In the genomic region with DNA sequence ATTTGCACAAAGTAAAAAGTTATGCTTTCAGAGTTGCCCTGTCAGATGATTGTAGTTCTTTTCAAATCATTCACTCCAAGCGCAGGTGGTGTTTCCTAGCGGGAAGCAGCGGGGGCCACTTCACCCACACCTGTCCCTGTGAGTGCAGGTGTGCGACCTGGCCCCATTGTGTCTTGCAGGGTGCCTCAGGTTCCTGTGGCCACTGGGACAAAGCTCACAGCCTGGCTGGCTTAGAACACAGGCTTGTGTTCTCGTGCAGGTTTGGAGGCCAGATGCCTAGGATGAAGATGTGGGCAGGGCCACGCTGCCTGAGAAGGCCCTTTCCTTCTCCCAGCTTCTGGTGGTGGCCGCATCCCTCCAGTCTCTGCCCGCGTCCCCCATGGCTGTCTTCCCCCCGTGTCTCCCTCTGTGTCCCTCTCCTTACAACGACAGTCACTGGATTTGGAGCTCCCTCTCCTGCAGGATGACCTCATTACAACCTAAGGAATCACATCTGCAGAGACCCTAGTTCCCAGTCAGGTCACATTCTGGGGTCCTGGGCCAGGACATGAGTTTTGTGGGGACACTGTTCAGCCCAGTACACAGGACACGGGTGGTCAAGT, we compare ENCODE assay signal across 11 cellular contexts.
DNase-seq lines count a peak whose midpoint lies in the region; ATAC-seq, FAIRE-seq and TF ChIP-seq lines count a peak whose summit lies in the region.
"Had no signal": no experiment of that assay in that cellular context is flagged by ENCODE, and none has a peak within 500 bp of the region (broad histone marks: within the 10 kb centered on the region; RNA-seq: fewer than 3 reads in every experiment).

No MANE protein-coding gene starts in this region.

- H3K27ac ChIP-seq in RWPE2 (ENCODE audit: poor library complexity, severe bottlenecking), result no peak overlapping the region
- H3K27ac ChIP-seq in kidney (ENCODE audit: low read depth in 2 of 2, low read length in 2 of 2), result no peak overlapping the region
- H3K27ac ChIP-seq: prostate gland, thyroid gland had no signal

- H3K27me3 ChIP-seq in RWPE2 (ENCODE audit: insufficient read depth, poor library complexity, severe bottlenecking), result no peaks in the 10 kb centered on the region
- H3K27me3 ChIP-seq: thyroid gland had no signal

- no peak overlapping the region for H3K4me3 ChIP-seq in RWPE2 (ENCODE audit: severe bottlenecking)
- no peak overlapping the region for H3K4me3 ChIP-seq in kidney (ENCODE audit: low read length in 2 of 2)
- H3K4me3 ChIP-seq: prostate gland, thyroid gland had no signal

- no peak for DNase-seq in AG09319 (ENCODE audit: extremely low read depth, low read depth)
- no peak for DNase-seq in RWPE2 (ENCODE audit: low spot score)
- DNase-seq in kidney, result no peak
- DNase-seq in kidney tubule cell (ENCODE audit: low spot score), result no peak
- DNase-seq in AG08395 (ENCODE audit: low spot score), result no peak
- no peak for DNase-seq in NOMO-1 treated with dmso at 0.1 percent for 144 hours (lab: John Stamatoyannopoulos, UW; ENCODE audit: unreplicated experiment)
- DNase-seq: thyroid gland had no signal

- no peaks in the 10 kb centered on the region for H3K36me3 ChIP-seq in RWPE2 (ENCODE audit: low read depth)
- H3K36me3 ChIP-seq in kidney (ENCODE audit: control insufficient read depth in 1 of 2, insufficient read depth in 2 of 2, low read length in 2 of 2), result no peaks in the 10 kb centered on the region
- H3K36me3 ChIP-seq: prostate gland, thyroid gland had no signal

- FAIRE-seq in kidney (lab: Jason Lieb, UNC), result no peak
- FAIRE-seq: endothelial cell of umbilical vein had no signal

- H3K9me3 ChIP-seq in RWPE2 (ENCODE audit: severe bottlenecking), result no peaks in the 10 kb centered on the region
- no peaks in the 10 kb centered on the region for H3K9me3 ChIP-seq in kidney (ENCODE audit: control insufficient read depth in 1 of 2, low read length in 2 of 2)
- H3K9me3 ChIP-seq: prostate gland, thyroid gland had no signal

- no peak for TF ChIP-seq EP300 in Ishikawa (IDR thresholded peaks at IDR 0.05; ENCODE audit: borderline replicate concordance)

- TF ChIP-seq CTCF in AG09319 (IDR thresholded peaks at IDR 0.05; ENCODE audit: low read depth, low read length), result peak; percentile 3; the same call in 1 of the 2 replicates
- TF ChIP-seq CTCF in RWPE2 (IDR thresholded peaks at IDR 0.05; ENCODE audit: poor library complexity, severe bottlenecking), result peak; percentile 21
- peak; percentile 14 for TF ChIP-seq CTCF in kidney (IDR thresholded peaks at IDR 0.05; ENCODE audit: borderline replicate concordance, extremely low read depth, insufficient read depth)

- peak; percentile 74 for TF ChIP-seq RAD21 in Ishikawa (IDR thresholded peaks at IDR 0.05; ENCODE audit: low read depth)

- intact Hi-C loops in kidney (cut with DNase I), result no loop called here

- H3K4me1 ChIP-seq in RWPE2 (ENCODE audit: insufficient read depth, poor library complexity, severe bottlenecking) (no peaks in the 10 kb centered on the region), kidney (ENCODE audit: control insufficient read depth in 1 of 2, insufficient read depth in 1 of 2, low read depth in 1 of 2, low read length in 2 of 2) (no peaks in the 10 kb centered on the region)
- H3K4me1 ChIP-seq: prostate gland had no signal

- H3K9ac ChIP-seq in kidney (ENCODE audit: low read length in 2 of 2), result no peak overlapping the region

- no peak for ATAC-seq in RWPE2 (ENCODE audit: low read depth)
- ATAC-seq in HG03469 (IDR thresholded peaks at IDR 0.05; ENCODE audit: unreplicated experiment), result no peak

TF ChIP-seq in Ishikawa, 13 proteins besides CTCF, POLR2A, EP300 and RAD21:
- TF ChIP-seq EGR1 (IDR thresholded peaks at IDR 0.05) (no peak), ZBTB7A (IDR thresholded peaks at IDR 0.05; ENCODE audit: low read depth) (no peak), NFIC (IDR thresholded peaks at IDR 0.05) (no peak)
- TF ChIP-seq, protein P1, sequence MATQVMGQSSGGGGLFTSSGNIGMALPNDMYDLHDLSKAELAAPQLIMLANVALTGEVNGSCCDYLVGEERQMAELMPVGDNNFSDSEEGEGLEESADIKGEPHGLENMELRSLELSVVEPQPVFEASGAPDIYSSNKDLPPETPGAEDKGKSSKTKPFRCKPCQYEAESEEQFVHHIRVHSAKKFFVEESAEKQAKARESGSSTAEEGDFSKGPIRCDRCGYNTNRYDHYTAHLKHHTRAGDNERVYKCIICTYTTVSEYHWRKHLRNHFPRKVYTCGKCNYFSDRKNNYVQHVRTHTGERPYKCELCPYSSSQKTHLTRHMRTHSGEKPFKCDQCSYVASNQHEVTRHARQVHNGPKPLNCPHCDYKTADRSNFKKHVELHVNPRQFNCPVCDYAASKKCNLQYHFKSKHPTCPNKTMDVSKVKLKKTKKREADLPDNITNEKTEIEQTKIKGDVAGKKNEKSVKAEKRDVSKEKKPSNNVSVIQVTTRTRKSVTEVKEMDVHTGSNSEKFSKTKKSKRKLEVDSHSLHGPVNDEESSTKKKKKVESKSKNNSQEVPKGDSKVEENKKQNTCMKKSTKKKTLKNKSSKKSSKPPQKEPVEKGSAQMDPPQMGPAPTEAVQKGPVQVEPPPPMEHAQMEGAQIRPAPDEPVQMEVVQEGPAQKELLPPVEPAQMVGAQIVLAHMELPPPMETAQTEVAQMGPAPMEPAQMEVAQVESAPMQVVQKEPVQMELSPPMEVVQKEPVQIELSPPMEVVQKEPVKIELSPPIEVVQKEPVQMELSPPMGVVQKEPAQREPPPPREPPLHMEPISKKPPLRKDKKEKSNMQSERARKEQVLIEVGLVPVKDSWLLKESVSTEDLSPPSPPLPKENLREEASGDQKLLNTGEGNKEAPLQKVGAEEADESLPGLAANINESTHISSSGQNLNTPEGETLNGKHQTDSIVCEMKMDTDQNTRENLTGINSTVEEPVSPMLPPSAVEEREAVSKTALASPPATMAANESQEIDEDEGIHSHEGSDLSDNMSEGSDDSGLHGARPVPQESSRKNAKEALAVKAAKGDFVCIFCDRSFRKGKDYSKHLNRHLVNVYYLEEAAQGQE (IDR thresholded peaks at IDR 0.05; ENCODE audit: low read depth), result no peak
